Comparison of ENCODE assay signal across 8 cellular contexts in genomic region chr6:2738373-2738979, GRCh38. TPM values are rescaled to one million over a fixed set of nuclear protein-coding genes. Genes with fewer than 3 reads are reported as not detected.
DNase-seq lines count a peak whose midpoint lies in the region; ATAC-seq and TF ChIP-seq lines count a peak whose summit lies in the region.

No MANE protein-coding gene starts in this region.

- peaks cover 0 to 4% (median 2%) of the 10 kb centered on the region in 3 donors for H3K4me1 Mint-ChIP-seq in T-cell
- no peaks in the 10 kb centered on the region for H3K4me1 Mint-ChIP-seq in MCF 10A (ENCODE audit: insufficient read depth, unreplicated experiment)

- H3K27ac Mint-ChIP-seq in T-cell (no peak overlapping the region), MCF 10A (ENCODE audit: low read depth, unreplicated experiment) (no peak overlapping the region)

- no peaks in the 10 kb centered on the region for H3F3A ChIP-seq in MM.1S (ENCODE audit: insufficient read depth, low read length)

- no peaks in the 10 kb centered on the region for H3K4me1 ChIP-seq in MM.1S (ENCODE audit: low read length)

- H3K9me3 Mint-ChIP-seq in T-cell (no peaks in the 10 kb centered on the region), MCF 10A (ENCODE audit: unreplicated experiment) (no peaks in the 10 kb centered on the region)

- intact Hi-C loops in MCF 10A (cut with micrococcal nuclease): loop anchor here (1.0 kb wide), 2 partner anchors 27 to 116 kb away; partner anchors contain the start of gene WRNIP1

- H3K4me3 ChIP-seq in MM.1S (ENCODE audit: low read length): no peak overlapping the region

- H3K27me3 ChIP-seq in MM.1S (replicated peaks; ENCODE audit: insufficient read depth, low read length): no peaks in the 10 kb centered on the region

- H4K20me1 ChIP-seq in MM.1S (ENCODE audit: insufficient read depth, low read length): no peaks in the 10 kb centered on the region

- peak; percentile 58 for TF ChIP-seq CTCF in MM.1S (IDR thresholded peaks at IDR 0.05; ENCODE audit: low read length)
- TF ChIP-seq CTCF in MCF 10A (IDR thresholded peaks at IDR 0.05; ENCODE audit: unreplicated experiment): peak; percentile 59

- POLR2A ChIA-PET in T-cell (lab: Charles Lee): interaction anchor here (0.6 to 0.7 kb wide), 2 partner anchors 24 to 252 kb away, joined by 3 read pairs; no protein-coding TSS in a partner anchor
- POLR2A ChIA-PET in MCF 10A (lab: Yijun Ruan, JAX): interaction anchor here (0.6 to 1.2 kb wide), 5 partner anchors 13 to 1142 kb away, joined by 3 to 4 read pairs (median 3); no protein-coding TSS in a partner anchor

- no peak overlapping the region for H3K4me2 ChIP-seq in MM.1S (ENCODE audit: low read depth, low read length)

- H3K9ac ChIP-seq in MM.1S (ENCODE audit: low read length): no peak overlapping the region

- H3K9me2 ChIP-seq in MM.1S (replicated peaks; ENCODE audit: insufficient read depth, low read length): no peaks in the 10 kb centered on the region

- peaks cover 5% of the 10 kb centered on the region in 2 donors for H3K27me3 Mint-ChIP-seq in T-cell
- H3K27me3 Mint-ChIP-seq in MCF 10A (ENCODE audit: insufficient read depth, unreplicated experiment): no peaks in the 10 kb centered on the region

- H3K9me3 ChIP-seq in MM.1S (replicated peaks; ENCODE audit: insufficient read depth, low read length): no peaks in the 10 kb centered on the region

- no peak overlapping the region for H3K27ac ChIP-seq in MM.1S (ENCODE audit: low read length)

- no peak overlapping the region for H3K4me3 Mint-ChIP-seq in T-cell
- no peak overlapping the region for H3K4me3 Mint-ChIP-seq in MCF 10A (ENCODE audit: unreplicated experiment)

- no peaks in the 10 kb centered on the region for H3K79me2 ChIP-seq in MM.1S (ENCODE audit: low read length)

- ATAC-seq in T-cell (replicated peaks in 1 of 4) (peak in 3 of 4 experiments; percentile 46 to 66 (median 61)), GM18873 (IDR thresholded peaks at IDR 0.05; ENCODE audit: low FRiP score, unreplicated experiment) (no peak)

- DNase-seq in activated CD8-positive, alpha-beta memory T cell treated with anti-CD3 and anti-CD28 coated beads for 24 hours: peak; percentile 62
- no peak for DNase-seq in activated CD8-positive, alpha-beta memory T cell treated with anti-CD3 and anti-CD28 coated beads, Interleukin-2, amount 50 U/mL, for 48 hours
- DNase-seq in MM.1S (peak; percentile 19), T-cell (peak in 32 of 34 experiments; percentile 12 to 56 (median 39)), MCF 10A (ENCODE audit: unreplicated experiment) (peak; percentile 52), kidney glomerular epithelial cell (lab: John Stamatoyannopoulos, UW) (peak; percentile 58)
- peak; percentile 8 to 29 for DNase-seq in stimulated activated CD8-positive, alpha-beta memory T cell treated with anti-CD3 and anti-CD28 coated beads, Interleukin-15, amount 100 ng/mL, for 48 hours (ENCODE audit: low read depth in 2 of 2)

- H3K36me3 Mint-ChIP-seq in T-cell: no peaks in the 10 kb centered on the region
- H3K36me3 Mint-ChIP-seq in MCF 10A (ENCODE audit: insufficient read depth, unreplicated experiment): no peaks in the 10 kb centered on the region

- no peak overlapping the region for H2AFZ ChIP-seq in MM.1S (ENCODE audit: low read length)

- no TSS peak for BruUV-seq in MCF 10A (replicated peaks; lab: Mats Ljungman, UMichigan)

- CTCF ChIA-PET in T-cell (lab: Charles Lee) (interaction anchor here (0.6 to 3.0 kb wide), 13 partner anchors 12 to 1054 kb away, joined by 3 to 38 read pairs (median 4); partner anchors contain the start of genes MYLK4 (in 2 of the 2) and WRNIP1 (in 1 of the 2)), MCF 10A (lab: Yijun Ruan, JAX) (interaction anchor here (0.6 to 7.7 kb wide), 9 partner anchors 12 to 196 kb away, joined by 3 to 66 read pairs (median 4); partner anchors contain the start of gene MYLK4)

- H3K36me3 ChIP-seq in MM.1S (replicated peaks; ENCODE audit: insufficient read depth, low read length): no peaks in the 10 kb centered on the region

RNA-seq across cellular contexts. Expression of gene MYLK4, which starts 12.2 kb away (rescaled TPM):
- total RNA-seq in T-cell (1 to 10 TPM in 3 of 5 donors, under 1 TPM in 2; 0.58 to 1.4 (median 1.0) TPM), MCF 10A (2022) (0.93 and 1.1 TPM in 2 replicates)

RNA-seq across cellular contexts. Expression of gene WRNIP1, which starts 26.7 kb away (rescaled TPM):
- 10 to 100 TPM; 30.1 to 46.1 (median 41.1) TPM for total RNA-seq in T-cell
- 33.4 and 44.8 TPM in 2 replicates for total RNA-seq in MCF 10A (2022)
